8 cellular contexts compared by ENCODE assay signal in the genomic region with DNA sequence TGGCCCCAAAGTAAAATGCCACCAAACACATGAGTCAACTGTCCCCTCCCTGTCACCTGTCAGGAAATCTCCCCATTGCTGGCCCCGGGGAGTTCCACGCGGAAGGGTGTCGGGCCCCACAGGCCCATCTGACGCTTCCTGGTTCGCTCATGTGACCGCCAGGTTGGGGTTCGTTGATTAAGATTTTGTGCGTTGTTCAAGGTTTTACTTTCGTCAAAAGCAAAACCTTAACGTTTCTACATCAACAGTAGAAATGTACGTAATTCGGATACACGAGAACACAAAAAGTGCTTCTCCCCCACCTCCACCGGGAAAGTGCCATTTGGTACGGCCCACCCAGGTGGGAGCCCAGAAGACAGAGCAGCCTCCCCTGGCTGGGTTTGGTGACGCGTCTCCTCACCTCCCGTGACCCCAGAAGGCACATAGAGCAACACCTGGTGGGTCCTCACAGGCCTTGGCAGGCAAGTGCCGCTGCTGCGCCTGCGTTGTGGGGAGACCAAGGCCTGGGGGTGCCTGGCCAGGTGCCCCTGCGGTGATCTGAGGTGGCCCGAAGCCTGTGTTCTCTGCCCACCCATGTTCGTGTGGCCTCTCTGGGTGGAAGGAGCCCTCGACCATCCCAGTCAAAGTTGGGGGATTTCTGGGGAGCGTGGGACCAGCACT.
DNase-seq lines count a peak whose midpoint lies in the region; ATAC-seq and TF ChIP-seq lines count a peak whose summit lies in the region.

No MANE protein-coding gene starts in this region.

- H4K91ac ChIP-seq in H9 (ENCODE audit: insufficient read length, low read depth, low read length): no peak overlapping the region

- H3K79me1 ChIP-seq in H9 (ENCODE audit: insufficient read depth, low read depth, low read length, poor library complexity, severe bottlenecking): no peaks in the 10 kb centered on the region

- H3K23ac ChIP-seq in H9 (ENCODE audit: insufficient read length, low read depth, low read length): no peak overlapping the region

- H3K36me3 ChIP-seq in osteoblast (ENCODE audit: insufficient read depth, low read length): peaks cover 9% of the 10 kb centered on the region

- H3K4me3 ChIP-seq in osteoblast (ENCODE audit: insufficient read depth, low read length): no peak overlapping the region

- H3K27ac ChIP-seq in H9 (ENCODE audit: insufficient read length, low read depth, low read length) (no peak overlapping the region), osteoblast (ENCODE audit: low read depth, low read length) (no peak overlapping the region)

- no peak overlapping the region for H4K5ac ChIP-seq in H9 (ENCODE audit: insufficient read length, low read depth, low read length)

- no peaks in the 10 kb centered on the region for H3K9me3 ChIP-seq in H9 (ENCODE audit: control insufficient read depth, low read depth, low read length)
- H3K9me3 ChIP-seq in osteoblast (ENCODE audit: low read depth, low read length): no peaks in the 10 kb centered on the region

- POLR2A ChIA-PET in GM10248 (lab: Yijun Ruan, JAX): no interaction called here
- POLR2A ChIA-PET in activated B cell treated with CpG ODN at 0.5 μM for 24 hours (lab: Charles Lee): interaction anchor here (0.7 to 2.5 kb wide), 18 partner anchors 9 to 492 kb away, joined by 3 to 22 read pairs (median 6); a partner anchor contains a TSS

- no peak overlapping the region for H3K4ac ChIP-seq in H9 (ENCODE audit: low read depth, low read length)

- H3K4me2 ChIP-seq in H9 (ENCODE audit: insufficient read depth, insufficient read length, low read length) (no peak overlapping the region), osteoblast (ENCODE audit: insufficient read depth, low read length) (no peak overlapping the region)

- peaks cover 0 to 18% (median 18%) of the 10 kb centered on the region in 3 experiments; a peak in 5 of 7 replicates for H3K36me3 Mint-ChIP-seq in H9 (ENCODE audit: insufficient read depth in 1 of 3, low read depth in 3 of 3)
- peaks cover 33% of the 10 kb centered on the region for H3K36me3 Mint-ChIP-seq in activated B cell treated with CpG ODN at 0.5 μM for 24 hours (ENCODE audit: low read depth)
- no peaks in the 10 kb centered on the region for H3K36me3 Mint-ChIP-seq in HFFc6 (ENCODE audit: low read depth)

- no peak overlapping the region for H3K18ac ChIP-seq in H9 (ENCODE audit: insufficient read length, low read depth, low read length)

- no peaks in the 10 kb centered on the region for H3K9me3 Mint-ChIP-seq in H9
- no peaks in the 10 kb centered on the region for H3K9me3 Mint-ChIP-seq in activated B cell treated with CpG ODN at 0.5 μM for 24 hours
- no peaks in the 10 kb centered on the region for H3K9me3 Mint-ChIP-seq in HFFc6

- no peak overlapping the region for H3T11ph ChIP-seq in H9 (ENCODE audit: low read length)

- no peak overlapping the region for H2BK5ac ChIP-seq in H9 (ENCODE audit: insufficient read length, low read length)

- H3K4me1 Mint-ChIP-seq in H9 (peaks cover 33 to 67% of the 10 kb centered on the region in 2 experiments), activated B cell treated with CpG ODN at 0.5 μM for 24 hours (peaks cover 89% of the 10 kb centered on the region), HFFc6 (ENCODE audit: low read depth) (no peaks in the 10 kb centered on the region)

- H3K79me2 ChIP-seq in H9 (ENCODE audit: insufficient read depth, low read length): no peaks in the 10 kb centered on the region
- no peaks in the 10 kb centered on the region for H3K79me2 ChIP-seq in osteoblast (ENCODE audit: insufficient read depth, low read length)

- peak; percentile 56 for ATAC-seq in activated B cell treated with CpG ODN at 0.5 μM for 24 hours (ENCODE audit: low read depth)
- no peak for ATAC-seq in esophagus mucosa

- H3K23me2 ChIP-seq in H9 (ENCODE audit: insufficient read length, low read depth, low read length, poor library complexity, severe bottlenecking): no peaks in the 10 kb centered on the region

- intact Hi-C loops in activated B cell treated with CpG ODN at 0.5 μM for 24 hours (cut with micrococcal nuclease): loop anchor here (1.0 to 10.0 kb wide), 11 partner anchors 9 to 984 kb away; a partner anchor contains a TSS

- H2BK120ac ChIP-seq in H9 (ENCODE audit: low read depth, low read length, poor library complexity, severe bottlenecking): no peak overlapping the region

- H3K27me3 ChIP-seq in H9 (ENCODE audit: insufficient read depth, low read length): no peaks in the 10 kb centered on the region
- no peaks in the 10 kb centered on the region for H3K27me3 ChIP-seq in osteoblast (ENCODE audit: insufficient read depth, low read length)

- H4K8ac ChIP-seq in H9 (replicated peaks; ENCODE audit: insufficient read length, low read depth, low read length): no peak overlapping the region

- no peaks in the 10 kb centered on the region for H4K20me1 ChIP-seq in H9 (ENCODE audit: control insufficient read depth, insufficient read depth, insufficient read length)
- H4K20me1 ChIP-seq in osteoblast (ENCODE audit: insufficient read depth, low read length): peaks cover 4% of the 10 kb centered on the region

- no peak overlapping the region for H2BK12ac ChIP-seq in H9 (ENCODE audit: insufficient read length, low read depth, low read length)

- H3K27me3 Mint-ChIP-seq in H9 (ENCODE audit: low read depth) (no peaks in the 10 kb centered on the region; the same call in 1 of the 2 replicates), activated B cell treated with CpG ODN at 0.5 μM for 24 hours (no peaks in the 10 kb centered on the region), HFFc6 (ENCODE audit: insufficient read depth) (peaks cover 11% of the 10 kb centered on the region)

- no CpG with 5 or more reads among the region's 27 CpGs for WGBS in H9 (ENCODE audit: extremely low coverage, insufficient read length, low lambda C conversion rate)

- no peak overlapping the region for H3K56ac ChIP-seq in H9 (ENCODE audit: insufficient read length, low read depth, low read length)

- no peak overlapping the region for H2AFZ ChIP-seq in H9 (ENCODE audit: low read length)
- no peak overlapping the region for H2AFZ ChIP-seq in osteoblast (ENCODE audit: low read length)

- peak overlapping the region; percentile 90 to 97 (median 96); a peak in 6 of 7 replicates for H3K27ac Mint-ChIP-seq in H9
- H3K27ac Mint-ChIP-seq in activated B cell treated with CpG ODN at 0.5 μM for 24 hours: peak overlapping the region; percentile 98
- H3K27ac Mint-ChIP-seq in HFFc6: no peak overlapping the region

- CTCF ChIA-PET in GM10248 (lab: Yijun Ruan, JAX): interaction anchor here (0.6 to 1.9 kb wide), 6 partner anchors 12 to 260 kb away, joined by 3 to 8 read pairs (median 3); no protein-coding TSS in a partner anchor
- CTCF ChIA-PET in activated B cell treated with CpG ODN at 0.5 μM for 24 hours (lab: Charles Lee): interaction anchor here (1.0 to 2.3 kb wide), 2 partner anchors 23 to 77 kb away, joined by 6 to 11 read pairs; no protein-coding TSS in a partner anchor

- H3K4me3 Mint-ChIP-seq in H9: peak overlapping the region in 1 of 2 experiments; percentile 31; a peak in 1 of 5 replicates
- peak overlapping the region; percentile 83 for H3K4me3 Mint-ChIP-seq in activated B cell treated with CpG ODN at 0.5 μM for 24 hours
- H3K4me3 Mint-ChIP-seq in HFFc6: no peak overlapping the region

- DNase-seq in GM10248 (ENCODE audit: extremely low spot score): peak; percentile 82
- DNase-seq in H9: no peak
- peak; percentile 78 for DNase-seq in activated B cell treated with CpG ODN at 0.5 μM for 24 hours
- peak; percentile 88 for DNase-seq in germinal center (ENCODE audit: low spot score)
- no peak for DNase-seq in osteoblast (ENCODE audit: insufficient read length, low spot score, missing footprints)
- no peak for DNase-seq in HFFc6
- no peak for DNase-seq in nucleus accumbens (lab: John Stamatoyannopoulos, UW)

- no peak overlapping the region for H3K14ac ChIP-seq in H9 (ENCODE audit: insufficient read depth, low read length)

- TF ChIP-seq CTCF in GM10248 (IDR thresholded peaks at IDR 0.05; ENCODE audit: control extremely low read depth, extremely low read depth, low read depth, missing control alignments) (no peak), H9 (conservative IDR thresholded peaks at IDR 0.05) (no peak), activated B cell treated with CpG ODN at 0.5 μM for 24 hours (IDR thresholded peaks at IDR 0.05) (no peak), osteoblast (IDR thresholded peaks at IDR 0.05; ENCODE audit: extremely low read depth, low read depth, low read length) (no peak), HFFc6 (IDR thresholded peaks at IDR 0.05) (no peak)

- no peak overlapping the region for H2BK20ac ChIP-seq in H9 (ENCODE audit: low read depth, low read length, poor library complexity, severe bottlenecking)

- H2BK15ac ChIP-seq in H9 (ENCODE audit: low read depth, low read length): no peak overlapping the region

- H2AK5ac ChIP-seq in H9 (ENCODE audit: insufficient read length, low read length): no peak overlapping the region

- H3K4me1 ChIP-seq in H9 (ENCODE audit: insufficient read depth, low read length): peaks cover 2% of the 10 kb centered on the region; the same call in 1 of the 2 replicates
- no peaks in the 10 kb centered on the region for H3K4me1 ChIP-seq in osteoblast (ENCODE audit: insufficient read depth, low read length)

- H3K9ac ChIP-seq in H9 (ENCODE audit: extremely low read depth, insufficient read length, low read length): no peak overlapping the region

Comparison
In these comparisons a context has a peak if more than half of its experiments do, and no peak if none do; other contexts are left out.
1. DNase-seq: peak in GM10248 (single experiment), activated B cell treated with CpG ODN at 0.5 μM for 24 hours (single experiment) and germinal center (single experiment); none in H9 (single experiment), osteoblast (single experiment), HFFc6 (single experiment) and nucleus accumbens (0 of 56).